In the genomic region with DNA sequence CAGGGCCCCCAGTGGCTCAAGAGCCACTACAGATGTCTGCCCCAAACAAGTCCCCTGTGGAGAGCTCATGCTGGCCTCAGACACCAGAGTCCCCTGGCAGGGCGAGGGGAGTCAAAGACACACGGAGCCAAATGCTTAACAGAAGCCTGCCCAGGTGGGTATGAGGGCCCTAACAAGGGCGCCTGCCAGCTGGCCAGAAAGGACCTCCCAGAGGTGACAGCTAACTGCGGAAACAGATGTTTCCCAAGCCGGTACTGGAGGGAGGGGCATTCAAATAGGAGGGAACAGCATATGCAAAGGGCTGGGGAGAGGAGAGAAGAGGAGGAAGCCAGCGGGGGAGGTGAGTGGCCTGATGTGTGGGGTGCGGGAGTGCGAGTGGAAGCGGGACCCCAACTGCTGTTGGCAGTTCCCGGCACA, we compare ENCODE assay signal across 8 cellular contexts. TPM values are rescaled to one million over a fixed set of nuclear protein-coding genes. Genes with fewer than 3 reads are reported as not detected.
DNase-seq lines count a peak whose midpoint lies in the region; ATAC-seq, FAIRE-seq and TF ChIP-seq lines count a peak whose summit lies in the region.

No MANE protein-coding gene starts in this region.

- peaks cover 75 to 79% of the 10 kb centered on the region in 2 experiments for H3K4me1 ChIP-seq in neutrophil (ENCODE audit: control insufficient read depth in 1 of 2, insufficient read depth in 1 of 2, low read depth in 1 of 2, low read length in 1 of 2)

- DNase-seq in Caki2 (ENCODE audit: low read depth) (peak; percentile 44), NOMO-1 (lab: John Stamatoyannopoulos, UW; ENCODE audit: unreplicated experiment in 2 of 2) (peak; percentile 61 to 73), bronchial epithelial cell (ENCODE audit: low read depth) (peak; percentile 18), GM03348 (ENCODE audit: low spot score) (no peak)

- H3K36me3 ChIP-seq in bronchial epithelial cell (ENCODE audit: control insufficient read depth, insufficient read depth, low read length) (peaks cover 1% of the 10 kb centered on the region), neutrophil (peaks cover 10% of the 10 kb centered on the region)

- TF ChIP-seq CTCF in bronchial epithelial cell (IDR thresholded peaks at IDR 0.05; ENCODE audit: insufficient read depth, low read length, severe bottlenecking) (no peak), neutrophil (IDR thresholded peaks at IDR 0.05) (peak; percentile 6)

- H3K4me3 ChIP-seq in bronchial epithelial cell (ENCODE audit: low read depth, low read length) (no peak overlapping the region), neutrophil (ENCODE audit: low read depth in 1 of 2, low read length in 1 of 2) (peak overlapping the region; percentile 79 to 99)

- H3K27me3 ChIP-seq in bronchial epithelial cell (ENCODE audit: control insufficient read depth, insufficient read depth, low read length) (no peaks in the 10 kb centered on the region), neutrophil (no peaks in the 10 kb centered on the region)

- no peak for FAIRE-seq in bronchial epithelial cell (lab: Jason Lieb, UNC)

- in situ Hi-C loops in Caki2 (cut with HindIII; ENCODE audit: low pct_unique_long_range_greater_than_20kb, low sequenced_read_pairs), result no loop called here

- H3K9me3 ChIP-seq in neutrophil, result no peaks in the 10 kb centered on the region

- peak overlapping the region; percentile 95 for H3K27ac ChIP-seq in neutrophil

- ATAC-seq in GM21619 (IDR thresholded peaks at IDR 0.05; ENCODE audit: unreplicated experiment), result peak; percentile 26
- ATAC-seq in GM19463 (IDR thresholded peaks at IDR 0.05; ENCODE audit: unreplicated experiment), result no peak
- ATAC-seq in GM19328 (IDR thresholded peaks at IDR 0.05; ENCODE audit: unreplicated experiment), result no peak

RNA-seq across cellular contexts. Expression of gene MXD3, which starts 0.9 kb away (rescaled TPM):
- total RNA-seq in Caki2 (2014; rRNA removed; shearing (Covaris generic); ENCODE audit: low replicate concordance), result 69.8 and 72.2 TPM in 2 replicates
- total RNA-seq in bronchial epithelial cell, result 0.53 and 1.5 TPM in 2 replicates

RNA-seq across cellular contexts. Expression of gene PRELID1, which starts 7.2 kb away (rescaled TPM):
- total RNA-seq in Caki2 (2014; rRNA removed; shearing (Covaris generic); ENCODE audit: low replicate concordance), result 459 and 533 TPM in 2 replicates
- total RNA-seq in bronchial epithelial cell, result 139 and 161 TPM in 2 replicates

RNA-seq across cellular contexts. Expression of gene RAB24, which starts 7.2 kb away (rescaled TPM):
- 53.9 and 65.9 TPM in 2 replicates for total RNA-seq in Caki2 (2014; rRNA removed; shearing (Covaris generic); ENCODE audit: low replicate concordance)
- 16.6 and 26.1 TPM in 2 replicates for total RNA-seq in bronchial epithelial cell

RNA-seq across cellular contexts. Expression of gene LMAN2, which starts 40.7 kb away (rescaled TPM):
- total RNA-seq in Caki2 (2014; rRNA removed; shearing (Covaris generic); ENCODE audit: low replicate concordance), result 602 and 647 TPM in 2 replicates
- total RNA-seq in bronchial epithelial cell, result 362 and 444 TPM in 2 replicates

RNA-seq across cellular contexts. Expression of gene RGS14, which starts 47.0 kb away (rescaled TPM):
- 97.6 and 107 TPM in 2 replicates for total RNA-seq in Caki2 (2014; rRNA removed; shearing (Covaris generic); ENCODE audit: low replicate concordance)
- total RNA-seq in bronchial epithelial cell, result 6.8 and 8.4 TPM in 2 replicates

Comparison
In these comparisons a context has a peak if more than half of its experiments do, and no peak if none do; other contexts are left out.
1. RNA of gene MXD3, which starts 0.9 kb away (total RNA-seq): 69.8 to 72.2 TPM in Caki2; 0.53 to 1.5 TPM in bronchial epithelial cell; every median in the first group is over 10 times any median in the second.